1 cellular context compared by ENCODE assay signal in the genomic region with DNA sequence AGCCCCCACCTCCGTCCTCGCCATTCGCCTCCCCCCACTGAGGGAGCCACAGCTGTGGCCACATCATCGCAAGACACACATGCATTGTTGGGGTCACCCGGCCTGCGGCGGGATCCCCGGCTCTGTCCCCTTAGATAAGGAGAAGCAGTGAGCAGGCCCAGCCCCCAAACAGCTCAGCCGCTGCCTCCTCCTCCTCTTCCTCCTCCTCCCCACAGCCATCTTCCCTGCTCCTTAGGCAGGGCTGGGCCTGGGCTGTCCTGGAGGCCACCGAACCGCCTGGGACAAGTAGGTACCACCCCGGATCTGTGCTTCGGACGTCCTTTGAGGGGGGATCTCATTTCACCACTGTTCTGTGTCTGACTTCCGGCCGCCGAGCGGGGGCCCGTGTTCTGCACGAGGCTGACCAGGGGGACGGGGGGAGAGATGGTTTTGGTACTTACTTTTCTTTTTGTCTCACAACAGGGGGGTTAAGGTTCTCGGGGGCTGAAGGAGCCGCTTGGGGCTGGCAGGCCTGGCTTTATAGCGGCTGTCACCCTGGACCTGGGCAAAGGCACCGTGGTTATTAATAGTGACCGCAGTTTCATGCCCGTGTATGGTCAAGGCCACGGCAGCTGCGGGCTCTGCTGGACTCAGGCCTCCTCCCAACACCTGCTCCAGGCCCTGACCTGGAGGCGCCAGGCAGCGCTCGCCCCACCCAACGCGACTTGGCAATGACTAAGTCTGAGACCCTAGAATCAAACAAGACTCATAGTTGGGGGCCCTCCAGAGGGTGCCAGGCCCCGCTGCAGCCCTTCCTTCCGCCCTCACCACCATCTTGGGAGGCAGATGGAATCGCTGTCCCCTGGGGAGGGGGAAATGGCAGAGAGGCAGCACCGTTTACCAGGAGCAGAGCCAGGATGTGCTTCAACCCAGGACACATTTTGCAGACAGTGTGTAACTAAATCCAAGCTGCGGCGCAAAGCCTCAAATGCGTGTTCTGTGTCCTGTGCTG.
TF ChIP-seq lines count a peak whose summit lies in the region.

No MANE protein-coding gene starts in this region.

TF ChIP-seq in HepG2, 621 proteins besides CTCF, POLR2A, EP300 and RAD21:
- TF ChIP-seq ZNF446 (CRISPR knock-in tag; IDR thresholded peaks at IDR 0.05) (no peak), AGO1 (IDR thresholded peaks at IDR 0.05; ENCODE audit: low read depth, low read length, poor library complexity, severe bottlenecking) (no peak), TCF7L2 (IDR thresholded peaks at IDR 0.05; ENCODE audit: low read depth, low read length) (no peak), ZNF460 (CRISPR knock-in tag; IDR thresholded peaks at IDR 0.05; ENCODE audit: borderline replicate concordance) (no peak), HDAC1 (CRISPR knock-in tag; IDR thresholded peaks at IDR 0.05) (no peak), THAP11 (CRISPR knock-in tag; IDR thresholded peaks at IDR 0.05) (no peak), EEA1 (CRISPR knock-in tag; IDR thresholded peaks at IDR 0.05; ENCODE audit: borderline replicate concordance) (no peak)
- TF ChIP-seq, protein P1, sequence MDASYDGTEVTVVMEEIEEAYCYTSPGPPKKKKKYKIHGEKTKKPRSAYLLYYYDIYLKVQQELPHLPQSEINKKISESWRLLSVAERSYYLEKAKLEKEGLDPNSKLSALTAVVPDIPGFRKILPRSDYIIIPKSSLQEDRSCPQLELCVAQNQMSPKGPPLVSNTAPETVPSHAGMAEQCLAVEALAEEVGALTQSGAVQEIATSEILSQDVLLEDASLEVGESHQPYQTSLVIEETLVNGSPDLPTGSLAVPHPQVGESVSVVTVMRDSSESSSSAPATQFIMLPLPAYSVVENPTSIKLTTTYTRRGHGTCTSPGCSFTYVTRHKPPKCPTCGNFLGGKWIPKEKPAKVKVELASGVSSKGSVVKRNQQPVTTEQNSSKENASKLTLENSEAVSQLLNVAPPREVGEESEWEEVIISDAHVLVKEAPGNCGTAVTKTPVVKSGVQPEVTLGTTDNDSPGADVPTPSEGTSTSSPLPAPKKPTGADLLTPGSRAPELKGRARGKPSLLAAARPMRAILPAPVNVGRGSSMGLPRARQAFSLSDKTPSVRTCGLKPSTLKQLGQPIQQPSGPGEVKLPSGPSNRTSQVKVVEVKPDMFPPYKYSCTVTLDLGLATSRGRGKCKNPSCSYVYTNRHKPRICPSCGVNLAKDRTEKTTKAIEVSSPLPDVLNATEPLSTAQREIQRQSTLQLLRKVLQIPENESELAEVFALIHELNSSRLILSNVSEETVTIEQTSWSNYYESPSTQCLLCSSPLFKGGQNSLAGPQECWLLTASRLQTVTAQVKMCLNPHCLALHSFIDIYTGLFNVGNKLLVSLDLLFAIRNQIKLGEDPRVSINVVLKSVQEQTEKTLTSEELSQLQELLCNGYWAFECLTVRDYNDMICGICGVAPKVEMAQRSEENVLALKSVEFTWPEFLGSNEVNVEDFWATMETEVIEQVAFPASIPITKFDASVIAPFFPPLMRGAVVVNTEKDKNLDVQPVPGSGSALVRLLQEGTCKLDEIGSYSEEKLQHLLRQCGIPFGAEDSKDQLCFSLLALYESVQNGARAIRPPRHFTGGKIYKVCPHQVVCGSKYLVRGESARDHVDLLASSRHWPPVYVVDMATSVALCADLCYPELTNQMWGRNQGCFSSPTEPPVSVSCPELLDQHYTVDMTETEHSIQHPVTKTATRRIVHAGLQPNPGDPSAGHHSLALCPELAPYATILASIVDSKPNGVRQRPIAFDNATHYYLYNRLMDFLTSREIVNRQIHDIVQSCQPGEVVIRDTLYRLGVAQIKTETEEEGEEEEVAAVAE (CRISPR knock-in tag; IDR thresholded peaks at IDR 0.05; ENCODE audit: borderline replicate concordance): no peak
- TF ChIP-seq, protein P2, sequence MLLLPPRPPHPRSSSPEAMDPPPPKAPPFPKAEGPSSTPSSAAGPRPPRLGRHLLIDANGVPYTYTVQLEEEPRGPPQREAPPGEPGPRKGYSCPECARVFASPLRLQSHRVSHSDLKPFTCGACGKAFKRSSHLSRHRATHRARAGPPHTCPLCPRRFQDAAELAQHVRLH (CRISPR knock-in tag; IDR thresholded peaks at IDR 0.05; ENCODE audit: borderline replicate concordance, low read depth): no peak
